8 cellular contexts compared by ENCODE assay signal in the genomic region with DNA sequence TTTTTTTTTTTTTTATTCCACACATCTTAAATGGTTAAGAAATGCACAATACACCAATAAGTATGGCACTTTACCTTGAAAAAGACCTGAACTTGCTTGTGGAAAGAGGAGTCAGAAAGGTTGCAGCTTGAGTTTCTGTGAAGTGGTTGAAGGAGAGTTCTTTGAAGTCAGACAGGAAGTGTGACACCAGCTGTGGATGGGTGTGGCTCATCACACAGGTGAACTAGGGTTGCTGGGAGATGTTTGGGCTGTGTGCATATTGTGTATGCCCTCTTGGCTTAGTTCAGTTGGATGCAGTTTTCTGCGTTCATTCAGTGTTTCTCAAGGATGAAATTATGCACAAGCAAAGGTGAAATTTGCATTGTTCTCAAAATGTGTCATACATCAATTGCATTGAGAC. TPM values are rescaled to one million over a fixed set of nuclear protein-coding genes. Genes with fewer than 3 reads are reported as not detected.
DNase-seq lines count a peak whose midpoint lies in the region; ATAC-seq and TF ChIP-seq lines count a peak whose summit lies in the region.
"Had no signal": no experiment of that assay in that cellular context is flagged by ENCODE, and none has a peak within 500 bp of the region (broad histone marks: within the 10 kb centered on the region; RNA-seq: fewer than 3 reads in every experiment).

No MANE protein-coding gene starts in this region.

- no peak for TF ChIP-seq POLR2A in HCT116 (IDR thresholded peaks at IDR 0.05; ENCODE audit: borderline replicate concordance, extremely low read depth, insufficient read depth, insufficient read length)

- no peak overlapping the region for H2AFZ ChIP-seq in HCT116 (ENCODE audit: low read depth, low read length, poor library complexity, severe bottlenecking)

- H3K4me1 Mint-ChIP-seq in T-helper 1 cell treated with Interleukin-12 subunit alpha and Interleukin-12 subunit beta and Interleukin-4 antibody, amounts not matched to agents 30 μg/mL and 1 μg/mL, for 36 hours (ENCODE audit: low read depth) = peaks cover 80% of the 10 kb centered on the region
- peaks cover 88% of the 10 kb centered on the region for H3K4me1 Mint-ChIP-seq in activated naive CD8-positive, alpha-beta T cell treated with anti-CD3 and anti-CD28 coated beads for 36 hours
- H3K4me1 Mint-ChIP-seq in glutamatergic neuron (ENCODE audit: low read depth, unreplicated experiment) = peaks cover 10% of the 10 kb centered on the region

- peaks cover 98% of the 10 kb centered on the region for H3K79me2 ChIP-seq in HCT116 (ENCODE audit: insufficient read depth, low read length)

- peak overlapping the region; percentile 80 for H3K4me3 Mint-ChIP-seq in T-helper 1 cell treated with Interleukin-12 subunit alpha and Interleukin-12 subunit beta and Interleukin-4 antibody, amounts not matched to agents 30 μg/mL and 1 μg/mL, for 36 hours
- H3K4me3 Mint-ChIP-seq in activated naive CD8-positive, alpha-beta T cell treated with anti-CD3 and anti-CD28 coated beads for 36 hours = peak overlapping the region; percentile 62
- no peak overlapping the region for H3K4me3 Mint-ChIP-seq in glutamatergic neuron (ENCODE audit: unreplicated experiment)

- peaks cover 44% of the 10 kb centered on the region; the same call in 1 of the 2 replicates for H4K20me1 ChIP-seq in HCT116 (ENCODE audit: insufficient read depth)

- H3K27me3 Mint-ChIP-seq in T-helper 1 cell treated with Interleukin-12 subunit alpha and Interleukin-12 subunit beta and Interleukin-4 antibody, amounts not matched to agents 30 μg/mL and 1 μg/mL, for 36 hours (ENCODE audit: low read depth) = no peaks in the 10 kb centered on the region
- H3K27me3 Mint-ChIP-seq in activated naive CD8-positive, alpha-beta T cell treated with anti-CD3 and anti-CD28 coated beads for 36 hours = no peaks in the 10 kb centered on the region
- H3K27me3 Mint-ChIP-seq in glutamatergic neuron (ENCODE audit: unreplicated experiment) = peaks cover 5% of the 10 kb centered on the region

- ATAC-seq in HCT116 = no peak

- no peaks in the 10 kb centered on the region for H3K9me3 Mint-ChIP-seq in T-helper 1 cell treated with Interleukin-12 subunit alpha and Interleukin-12 subunit beta and Interleukin-4 antibody, amounts not matched to agents 30 μg/mL and 1 μg/mL, for 36 hours
- no peaks in the 10 kb centered on the region for H3K9me3 Mint-ChIP-seq in activated naive CD8-positive, alpha-beta T cell treated with anti-CD3 and anti-CD28 coated beads for 36 hours
- no peaks in the 10 kb centered on the region for H3K9me3 Mint-ChIP-seq in glutamatergic neuron (ENCODE audit: unreplicated experiment)

- CTCF ChIA-PET in HCT116 (lab: Charles Lee) = no interaction called here
- CTCF ChIA-PET in GM10248 (lab: Yijun Ruan, JAX) = interaction anchor here (2.0 kb wide), 1 partner anchor 11 kb away, joined by 6 read pairs; a partner anchor contains a TSS

- H3K9me2 ChIP-seq in HCT116 (ENCODE audit: insufficient read depth) = no peaks in the 10 kb centered on the region

- BruUV-seq in HCT116 (replicated peaks; lab: Mats Ljungman, UMichigan) = no TSS peak

- intact Hi-C loops in HCT116 (cut with micrococcal nuclease) = no loop called here

- DNase-seq in HCT116 (ENCODE audit: low read depth, low spot score) (no peak), DMS79 (lab: John Stamatoyannopoulos, UW) (no peak), glutamatergic neuron (no peak), GM10248 (ENCODE audit: extremely low spot score) (no peak)
- DNase-seq in activated naive CD8-positive, alpha-beta T cell treated with anti-CD3 and anti-CD28 coated beads for 36 hours = peak; percentile 52
- peak in 2 of 3 experiments; percentile 48 to 61 for DNase-seq in stimulated activated CD4-positive, alpha-beta T cell treated with anti-CD3 and anti-CD28 coated beads, TNF-alpha, amount 100 ng/mL, for 4 hours (ENCODE audit: low read depth in 3 of 3)
- DNase-seq: caudate nucleus had no signal

- H3K4me1 ChIP-seq in HCT116 (ENCODE audit: control insufficient read depth in 1 of 2, insufficient read depth in 2 of 2, low read length in 2 of 2) = peaks cover 11 to 52% of the 10 kb centered on the region in 2 experiments

- no peak for TF ChIP-seq RAD21 in HCT116 (IDR thresholded peaks at IDR 0.05; ENCODE audit: low read depth)

- peaks cover 57% of the 10 kb centered on the region for H3K36me3 Mint-ChIP-seq in T-helper 1 cell treated with Interleukin-12 subunit alpha and Interleukin-12 subunit beta and Interleukin-4 antibody, amounts not matched to agents 30 μg/mL and 1 μg/mL, for 36 hours (ENCODE audit: low read depth)
- peaks cover 71% of the 10 kb centered on the region for H3K36me3 Mint-ChIP-seq in activated naive CD8-positive, alpha-beta T cell treated with anti-CD3 and anti-CD28 coated beads for 36 hours
- H3K36me3 Mint-ChIP-seq in glutamatergic neuron (ENCODE audit: unreplicated experiment) = peaks cover 4% of the 10 kb centered on the region

- H3K27ac ChIP-seq in HCT116 (ENCODE audit: low read depth, low read length) = no peak overlapping the region

- H3K4me2 ChIP-seq in HCT116 (ENCODE audit: low read length) = peak overlapping the region; percentile 16; the same call in 1 of the 2 replicates

- TF ChIP-seq CTCF in HCT116 (IDR thresholded peaks at IDR 0.05 in 2 of 3, conservative IDR thresholded peaks at IDR 0.05 in 1 of 3; ENCODE audit: borderline replicate concordance in 1 of 3, insufficient read depth in 1 of 3, low read depth in 2 of 3, low read length in 2 of 3) (no peak), glutamatergic neuron (IDR thresholded peaks at IDR 0.05; ENCODE audit: partially characterized antibody, unreplicated experiment) (no peak), GM10248 (IDR thresholded peaks at IDR 0.05; ENCODE audit: control extremely low read depth, extremely low read depth, low read depth, missing control alignments) (no peak)

- no peak overlapping the region for H3K4me3 ChIP-seq in HCT116 (replicated peaks in 1 of 2; ENCODE audit: low read depth in 1 of 2, low read length in 2 of 2)

- POLR2A ChIA-PET in HCT116 (lab: Charles Lee) (interaction anchor here (1.4 kb wide), 1 partner anchor 11 kb away, joined by 3 read pairs; a partner anchor contains a TSS), GM10248 (lab: Yijun Ruan, JAX) (no interaction called here)

- no peaks in the 10 kb centered on the region for H3K9me3 ChIP-seq in HCT116 (ENCODE audit: control insufficient read depth in 1 of 2, insufficient read depth in 1 of 2, low read depth in 1 of 2, low read length in 2 of 2)

- RAD21 ChIA-PET in HCT116 (lab: Charles Lee; ENCODE audit: low non-redundant PET in 1 of 2, low total read pairs in 2 of 2, uncharacterized antibody in 2 of 2, unreplicated experiment in 2 of 2) = no interaction called here

- peaks cover 25 to 66% of the 10 kb centered on the region in 2 experiments for H3K36me3 ChIP-seq in HCT116 (ENCODE audit: control insufficient read depth in 1 of 2, insufficient read depth in 2 of 2, low read length in 2 of 2)

- H3K9ac ChIP-seq in HCT116 (ENCODE audit: low read length) = no peak overlapping the region

- H3K27ac Mint-ChIP-seq in T-helper 1 cell treated with Interleukin-12 subunit alpha and Interleukin-12 subunit beta and Interleukin-4 antibody, amounts not matched to agents 30 μg/mL and 1 μg/mL, for 36 hours = peak overlapping the region; percentile 97
- H3K27ac Mint-ChIP-seq in activated naive CD8-positive, alpha-beta T cell treated with anti-CD3 and anti-CD28 coated beads for 36 hours = peak overlapping the region; percentile 84
- no peak overlapping the region for H3K27ac Mint-ChIP-seq in glutamatergic neuron (ENCODE audit: unreplicated experiment)

- no peaks in the 10 kb centered on the region for H3K27me3 ChIP-seq in HCT116 (ENCODE audit: insufficient read depth, low read length)

TF ChIP-seq in HCT116, 20 proteins besides CTCF, POLR2A, EP300 and RAD21:
- TF ChIP-seq SRF (IDR thresholded peaks at IDR 0.05; ENCODE audit: low read depth) (no peak), YY1 (IDR thresholded peaks at IDR 0.05; ENCODE audit: extremely low read depth, insufficient replicate concordance, low read depth, low read length) (no peak), TCF7L2 (IDR thresholded peaks at IDR 0.05; ENCODE audit: borderline replicate concordance, extremely low read depth, insufficient read depth, insufficient read length) (peak; percentile 65)

RNA-seq across cellular contexts. Expression of a gene that starts 6.3 kb away (rescaled TPM):
- 36.2 TPM for total RNA-seq in HCT116 (2021; ENCODE audit: unreplicated experiment)
- 24.9 and 27.7 TPM in 2 replicates for polyA plus RNA-seq in HCT116 (2012)
- total RNA-seq in activated naive CD8-positive, alpha-beta T cell treated with anti-CD3 and anti-CD28 coated beads for 36 hours = 10 to 100 TPM; 76.1 to 81.8 TPM
- 15.4 TPM for total RNA-seq in glutamatergic neuron (ENCODE audit: unreplicated experiment)

RNA-seq across cellular contexts. Expression of a gene that starts 11.4 kb away (rescaled TPM):
- total RNA-seq in HCT116 (2021; ENCODE audit: unreplicated experiment) (11.0 TPM), glutamatergic neuron (ENCODE audit: unreplicated experiment) (1.1 TPM)
- 18.3 and 23.5 TPM in 2 replicates for polyA plus RNA-seq in HCT116 (2012)
- total RNA-seq in activated naive CD8-positive, alpha-beta T cell treated with anti-CD3 and anti-CD28 coated beads for 36 hours = 100 to 1,000 TPM; 108 to 110 TPM

Comparison
In these comparisons a context has a peak if more than half of its experiments do, and no peak if none do; other contexts are left out.
1. DNase-seq: peak in activated naive CD8-positive, alpha-beta T cell treated with anti-CD3 and anti-CD28 coated beads for 36 hours (single experiment) and stimulated activated CD4-positive, alpha-beta T cell treated with anti-CD3 and anti-CD28 coated beads, TNF-alpha, amount 100 ng/mL, for 4 hours (2 of 3); none in HCT116 (single experiment), DMS79 (single experiment), glutamatergic neuron (single experiment) and GM10248 (single experiment).